ENCODE assay signal across 1 cellular context in genomic region chr6:36676142-36677058, GRCh38.
TF ChIP-seq lines count a peak whose summit lies in the region.

No MANE protein-coding gene starts in this region.

TF ChIP-seq in HepG2, 621 proteins besides CTCF, POLR2A, EP300 and RAD21 (continued from another document and continues in another):
- TF ChIP-seq MXI1 (IDR thresholded peaks at IDR 0.05; ENCODE audit: borderline replicate concordance, low read depth, low read length) (0 out of 3 replicates have a peak, but pooled peaks have one; percentile 9), TBP (CRISPR knock-in tag; IDR thresholded peaks at IDR 0.05) (no peak), RCOR2 (CRISPR knock-in tag; IDR thresholded peaks at IDR 0.05) (peak; percentile 46; the same call in 1 of the 2 replicates), MTF1 (CRISPR knock-in tag; IDR thresholded peaks at IDR 0.05) (no peak), ZNF883 (CRISPR knock-in tag; IDR thresholded peaks at IDR 0.05; ENCODE audit: not compliant biosample characterization) (peak; percentile 18), GLI4 (CRISPR knock-in tag; IDR thresholded peaks at IDR 0.05; ENCODE audit: borderline replicate concordance) (0 out of 2 replicates have a peak, but pooled peaks have one; percentile 29), ONECUT2 (CRISPR knock-in tag; IDR thresholded peaks at IDR 0.05) (0 out of 2 replicates have a peak, but pooled peaks have one; percentile 32), GABPB1 (CRISPR knock-in tag; IDR thresholded peaks at IDR 0.05) (peak; percentile 59), THAP7 (CRISPR knock-in tag; IDR thresholded peaks at IDR 0.05) (peak; percentile 83), NFYC (CRISPR knock-in tag; IDR thresholded peaks at IDR 0.05) (peak; percentile 69), PCBP2 (optimal IDR thresholded peaks at IDR 0.05; ENCODE audit: low read depth, low read length, poor library complexity, severe bottlenecking) (no peak), KDM3A (CRISPR knock-in tag; IDR thresholded peaks at IDR 0.05; ENCODE audit: low read depth) (peak; percentile 70; the same call in 1 of the 2 replicates), BORCS8-MEF2B (CRISPR knock-in tag; IDR thresholded peaks at IDR 0.05) (peak; percentile 40; the same call in 1 of the 2 replicates), ZBTB44 (CRISPR knock-in tag; IDR thresholded peaks at IDR 0.05) (no peak), AHR (CRISPR knock-in tag; IDR thresholded peaks at IDR 0.05) (peak; percentile 86; the same call in 1 of the 2 replicates), GTF2F1 (IDR thresholded peaks at IDR 0.05; ENCODE audit: low read length) (no peak), ZBTB33 (CRISPR knock-in tag; IDR thresholded peaks at IDR 0.05) (0 out of 2 replicates have a peak, but pooled peaks have one; percentile 17), U2AF2 (IDR thresholded peaks at IDR 0.05; ENCODE audit: low read depth, low read length) (no peak), ZNF598 (CRISPR knock-in tag; IDR thresholded peaks at IDR 0.05; ENCODE audit: borderline replicate concordance) (peak; percentile 19; the same call in 1 of the 2 replicates), ZNF577 (CRISPR knock-in tag; IDR thresholded peaks at IDR 0.05; ENCODE audit: borderline replicate concordance, low read depth) (no peak), ZNF331 (CRISPR knock-in tag; IDR thresholded peaks at IDR 0.05) (peak; percentile 70; the same call in 1 of the 2 replicates), HNRNPLL (IDR thresholded peaks at IDR 0.05; ENCODE audit: low read depth, low read length, poor library complexity, severe bottlenecking) (no peak), ZSCAN9 (CRISPR knock-in tag; IDR thresholded peaks at IDR 0.05; ENCODE audit: borderline replicate concordance) (0 out of 2 replicates have a peak, but pooled peaks have one; percentile 24), MYNN (CRISPR knock-in tag; IDR thresholded peaks at IDR 0.05; ENCODE audit: low read depth) (peak; percentile 26; the same call in 1 of the 2 replicates), ZBTB1 (CRISPR knock-in tag; IDR thresholded peaks at IDR 0.05; ENCODE audit: borderline replicate concordance) (no peak), KDM2A (CRISPR knock-in tag; IDR thresholded peaks at IDR 0.05; ENCODE audit: borderline replicate concordance, low read depth) (peak; percentile 57), GATAD1 (CRISPR knock-in tag; IDR thresholded peaks at IDR 0.05) (peak; percentile 5; the same call in 1 of the 2 replicates), GATAD2A (CRISPR knock-in tag; IDR thresholded peaks at IDR 0.05) (peak; percentile 75), IRF9 (CRISPR knock-in tag; IDR thresholded peaks at IDR 0.05; ENCODE audit: borderline replicate concordance) (peak; percentile 51; the same call in 1 of the 2 replicates), SKIL (CRISPR knock-in tag; IDR thresholded peaks at IDR 0.05; ENCODE audit: borderline replicate concordance) (no peak), ZBTB38 (CRISPR knock-in tag; IDR thresholded peaks at IDR 0.05) (peak; percentile 72; the same call in 1 of the 2 replicates), ZNF891 (CRISPR knock-in tag; IDR thresholded peaks at IDR 0.05) (peak; percentile 74), ZBTB7A (CRISPR knock-in tag; IDR thresholded peaks at IDR 0.05) (peak; percentile 83), ZNF615 (CRISPR knock-in tag; IDR thresholded peaks at IDR 0.05; ENCODE audit: borderline replicate concordance) (no peak), ZC3H4 (CRISPR knock-in tag; IDR thresholded peaks at IDR 0.05; ENCODE audit: borderline replicate concordance) (peak; percentile 80; the same call in 1 of the 2 replicates), ZNF224 (CRISPR knock-in tag; IDR thresholded peaks at IDR 0.05) (no peak), PHF21A (CRISPR knock-in tag; IDR thresholded peaks at IDR 0.05) (0 out of 2 replicates have a peak, but pooled peaks have one; percentile 21), DNMT3B (CRISPR knock-in tag; conservative IDR thresholded peaks at IDR 0.05) (no peak), POLR2G (IDR thresholded peaks at IDR 0.05; ENCODE audit: low read depth, low read length) (peak; percentile 91), ZNF263 (CRISPR knock-in tag; IDR thresholded peaks at IDR 0.05) (peak; percentile 48), PATZ1 (CRISPR knock-in tag; IDR thresholded peaks at IDR 0.05) (peak; percentile 85), SMYD3 (CRISPR knock-in tag; IDR thresholded peaks at IDR 0.05) (no peak), ZHX1 (CRISPR knock-in tag; IDR thresholded peaks at IDR 0.05; ENCODE audit: low read depth) (0 out of 2 replicates have a peak, but pooled peaks have one; percentile 24), POLR2AphosphoS5 (IDR thresholded peaks at IDR 0.05; ENCODE audit: low read depth, low read length) (peak; percentile 89), PTBP1 (IDR thresholded peaks at IDR 0.05; ENCODE audit: low read depth, low read length, poor library complexity, severe bottlenecking) (no peak), DZIP1 (CRISPR knock-in tag; IDR thresholded peaks at IDR 0.05) (peak; percentile 90), HMG20B (CRISPR knock-in tag; conservative IDR thresholded peaks at IDR 0.05) (no peak), TRIM24 (CRISPR knock-in tag; IDR thresholded peaks at IDR 0.05) (no peak), GATA4 (IDR thresholded peaks at IDR 0.05; ENCODE audit: borderline replicate concordance, low read depth) (peak; percentile 30; the same call in 1 of the 2 replicates), MATR3 (CRISPR knock-in tag; IDR thresholded peaks at IDR 0.05) (no peak), ZSCAN31 (CRISPR knock-in tag; IDR thresholded peaks at IDR 0.05; ENCODE audit: low read depth) (peak; percentile 37), SP4 (CRISPR knock-in tag; IDR thresholded peaks at IDR 0.05) (peak; percentile 51; the same call in 1 of the 2 replicates), ATF1 (CRISPR knock-in tag; IDR thresholded peaks at IDR 0.05) (no peak), TFAP4 (IDR thresholded peaks at IDR 0.05; ENCODE audit: borderline replicate concordance, low read depth) (peak; percentile 14; the same call in 1 of the 2 replicates)
